ENCODE assay signal across 17 cellular contexts in the genomic region with DNA sequence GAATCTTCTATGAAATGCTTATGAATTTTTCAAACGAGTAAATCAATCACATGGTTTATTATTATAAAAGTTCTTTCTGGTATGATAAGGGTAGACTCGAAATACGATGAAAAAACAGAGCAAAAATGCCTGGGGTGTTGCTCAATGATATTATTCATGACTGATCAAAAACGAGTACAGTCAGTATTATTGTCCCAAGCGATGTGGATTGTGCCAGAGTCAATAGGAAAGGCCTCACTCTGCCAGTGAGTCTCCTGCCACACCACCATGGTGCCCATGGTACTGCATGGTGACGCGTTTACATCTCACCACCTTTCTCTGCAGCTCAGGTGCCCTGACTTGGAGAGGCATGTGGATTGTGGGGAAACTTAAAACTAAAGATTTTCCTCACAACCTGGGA.
"Had no signal": no experiment of that assay in that cellular context is flagged by ENCODE, and none has a peak within 500 bp of the region (broad histone marks: within the 10 kb centered on the region; RNA-seq: fewer than 3 reads in every experiment).

No MANE protein-coding gene starts in this region.

- ATAC-seq: activated naive CD4-positive, alpha-beta T cell treated with anti-CD3 and anti-CD28 coated beads, Interleukin-2, amount 50 U/mL, for 72 hours; heart right ventricle; naive thymus-derived CD4-positive, alpha-beta T cell; sciatic nerve; stimulated activated effector memory CD8-positive, alpha-beta T cell treated with anti-CD3 and anti-CD28 coated beads, Interleukin-12 subunit alpha, Interleukin-12 subunit beta, amount 100 ng/mL, for 72 hours; T-helper 17 cell had no signal

- H3K27me3 ChIP-seq: adrenal gland, cardiac muscle cell, heart right ventricle, neural progenitor cell, ovary had no signal

- H2AFZ ChIP-seq: neural progenitor cell had no signal

- FAIRE-seq: astrocyte had no signal

- H3K27me3 Mint-ChIP-seq: naive thymus-derived CD4-positive, alpha-beta T cell; T-helper 17 cell had no signal

- H3K9me3 ChIP-seq: adrenal gland, heart right ventricle, ovary, thoracic aorta had no signal

- H3K4me3 Mint-ChIP-seq: naive thymus-derived CD4-positive, alpha-beta T cell; neural progenitor cell; stimulated activated effector memory CD8-positive, alpha-beta T cell treated with anti-CD3 and anti-CD28 coated beads, Interleukin-12 subunit alpha, Interleukin-12 subunit beta, amount 100 ng/mL, for 72 hours; T-helper 17 cell had no signal

- H3K4me1 ChIP-seq: heart right ventricle, neural progenitor cell had no signal

- H3K36me3 Mint-ChIP-seq: activated naive CD4-positive, alpha-beta T cell treated with anti-CD3 and anti-CD28 coated beads, Interleukin-2, amount 50 U/mL, for 72 hours; stimulated activated effector memory CD8-positive, alpha-beta T cell treated with anti-CD3 and anti-CD28 coated beads, Interleukin-12 subunit alpha, Interleukin-12 subunit beta, amount 100 ng/mL, for 72 hours had no signal

- H3K9ac ChIP-seq: neural progenitor cell had no signal

- DNase-seq: activated CD4-positive, alpha-beta T cell treated with anti-CD3 and anti-CD28 coated beads, Interleukin-2, amount 50 U/mL, for 4 hours; activated gamma-delta T cell treated with Interleukin-2 at 50 U/mL for 16 hours; adrenal gland; dermis blood vessel endothelial cell; heart right ventricle; mesendoderm; naive thymus-derived CD4-positive, alpha-beta T cell; ovary; stimulated activated CD4-positive, alpha-beta T cell treated with anti-CD3 and anti-CD28 coated beads, Interleukin-4, amount 100 ng/mL, for 24 hours; T-helper 17 cell had no signal

- H3K36me3 ChIP-seq: adrenal gland, cardiac muscle cell, neural progenitor cell, ovary, thoracic aorta had no signal

- H3K4me2 ChIP-seq: neural progenitor cell had no signal

- H3K27ac Mint-ChIP-seq: activated naive CD4-positive, alpha-beta T cell treated with anti-CD3 and anti-CD28 coated beads, Interleukin-2, amount 50 U/mL, for 72 hours; naive thymus-derived CD4-positive, alpha-beta T cell; neural progenitor cell; stimulated activated effector memory CD8-positive, alpha-beta T cell treated with anti-CD3 and anti-CD28 coated beads, Interleukin-12 subunit alpha, Interleukin-12 subunit beta, amount 100 ng/mL, for 72 hours; T-helper 17 cell had no signal

- H3K4me1 Mint-ChIP-seq: stimulated activated effector memory CD8-positive, alpha-beta T cell treated with anti-CD3 and anti-CD28 coated beads, Interleukin-12 subunit alpha, Interleukin-12 subunit beta, amount 100 ng/mL, for 72 hours; T-helper 17 cell had no signal

- H3K4me3 ChIP-seq: adrenal gland, cardiac muscle cell, heart right ventricle, neural progenitor cell, ovary, thoracic aorta had no signal

- H3K27ac ChIP-seq: adrenal gland, cardiac muscle cell, heart right ventricle, neural progenitor cell, ovary, thoracic aorta had no signal

- H3K9me3 Mint-ChIP-seq: activated naive CD4-positive, alpha-beta T cell treated with anti-CD3 and anti-CD28 coated beads, Interleukin-2, amount 50 U/mL, for 72 hours; neural progenitor cell; stimulated activated effector memory CD8-positive, alpha-beta T cell treated with anti-CD3 and anti-CD28 coated beads, Interleukin-12 subunit alpha, Interleukin-12 subunit beta, amount 100 ng/mL, for 72 hours had no signal
